1 cellular context compared by ENCODE assay signal in the genomic region with DNA sequence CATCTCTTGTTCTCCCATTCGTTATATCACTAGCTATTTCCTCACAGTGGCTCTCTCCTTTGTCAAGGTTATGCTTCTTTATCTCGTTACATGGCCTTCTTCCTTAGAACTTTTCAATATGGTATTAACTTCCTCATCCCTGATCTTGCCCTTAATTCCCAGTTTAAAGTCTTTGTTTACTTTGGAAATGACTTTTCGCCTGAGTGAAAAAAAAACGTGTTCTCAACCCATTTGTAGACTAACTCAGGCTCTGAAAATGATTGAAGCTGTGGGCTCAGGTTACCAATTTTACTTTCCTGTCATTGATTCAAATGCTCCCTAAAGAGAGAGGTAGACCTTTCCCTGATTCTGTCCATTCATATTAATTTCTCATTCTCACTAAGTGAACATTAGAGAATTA.
TF ChIP-seq lines count a peak whose summit lies in the region.

No MANE protein-coding gene starts in this region.

TF ChIP-seq in HepG2, 621 proteins besides CTCF, POLR2A, EP300 and RAD21 (continued from another document):
- TF ChIP-seq, protein P1, sequence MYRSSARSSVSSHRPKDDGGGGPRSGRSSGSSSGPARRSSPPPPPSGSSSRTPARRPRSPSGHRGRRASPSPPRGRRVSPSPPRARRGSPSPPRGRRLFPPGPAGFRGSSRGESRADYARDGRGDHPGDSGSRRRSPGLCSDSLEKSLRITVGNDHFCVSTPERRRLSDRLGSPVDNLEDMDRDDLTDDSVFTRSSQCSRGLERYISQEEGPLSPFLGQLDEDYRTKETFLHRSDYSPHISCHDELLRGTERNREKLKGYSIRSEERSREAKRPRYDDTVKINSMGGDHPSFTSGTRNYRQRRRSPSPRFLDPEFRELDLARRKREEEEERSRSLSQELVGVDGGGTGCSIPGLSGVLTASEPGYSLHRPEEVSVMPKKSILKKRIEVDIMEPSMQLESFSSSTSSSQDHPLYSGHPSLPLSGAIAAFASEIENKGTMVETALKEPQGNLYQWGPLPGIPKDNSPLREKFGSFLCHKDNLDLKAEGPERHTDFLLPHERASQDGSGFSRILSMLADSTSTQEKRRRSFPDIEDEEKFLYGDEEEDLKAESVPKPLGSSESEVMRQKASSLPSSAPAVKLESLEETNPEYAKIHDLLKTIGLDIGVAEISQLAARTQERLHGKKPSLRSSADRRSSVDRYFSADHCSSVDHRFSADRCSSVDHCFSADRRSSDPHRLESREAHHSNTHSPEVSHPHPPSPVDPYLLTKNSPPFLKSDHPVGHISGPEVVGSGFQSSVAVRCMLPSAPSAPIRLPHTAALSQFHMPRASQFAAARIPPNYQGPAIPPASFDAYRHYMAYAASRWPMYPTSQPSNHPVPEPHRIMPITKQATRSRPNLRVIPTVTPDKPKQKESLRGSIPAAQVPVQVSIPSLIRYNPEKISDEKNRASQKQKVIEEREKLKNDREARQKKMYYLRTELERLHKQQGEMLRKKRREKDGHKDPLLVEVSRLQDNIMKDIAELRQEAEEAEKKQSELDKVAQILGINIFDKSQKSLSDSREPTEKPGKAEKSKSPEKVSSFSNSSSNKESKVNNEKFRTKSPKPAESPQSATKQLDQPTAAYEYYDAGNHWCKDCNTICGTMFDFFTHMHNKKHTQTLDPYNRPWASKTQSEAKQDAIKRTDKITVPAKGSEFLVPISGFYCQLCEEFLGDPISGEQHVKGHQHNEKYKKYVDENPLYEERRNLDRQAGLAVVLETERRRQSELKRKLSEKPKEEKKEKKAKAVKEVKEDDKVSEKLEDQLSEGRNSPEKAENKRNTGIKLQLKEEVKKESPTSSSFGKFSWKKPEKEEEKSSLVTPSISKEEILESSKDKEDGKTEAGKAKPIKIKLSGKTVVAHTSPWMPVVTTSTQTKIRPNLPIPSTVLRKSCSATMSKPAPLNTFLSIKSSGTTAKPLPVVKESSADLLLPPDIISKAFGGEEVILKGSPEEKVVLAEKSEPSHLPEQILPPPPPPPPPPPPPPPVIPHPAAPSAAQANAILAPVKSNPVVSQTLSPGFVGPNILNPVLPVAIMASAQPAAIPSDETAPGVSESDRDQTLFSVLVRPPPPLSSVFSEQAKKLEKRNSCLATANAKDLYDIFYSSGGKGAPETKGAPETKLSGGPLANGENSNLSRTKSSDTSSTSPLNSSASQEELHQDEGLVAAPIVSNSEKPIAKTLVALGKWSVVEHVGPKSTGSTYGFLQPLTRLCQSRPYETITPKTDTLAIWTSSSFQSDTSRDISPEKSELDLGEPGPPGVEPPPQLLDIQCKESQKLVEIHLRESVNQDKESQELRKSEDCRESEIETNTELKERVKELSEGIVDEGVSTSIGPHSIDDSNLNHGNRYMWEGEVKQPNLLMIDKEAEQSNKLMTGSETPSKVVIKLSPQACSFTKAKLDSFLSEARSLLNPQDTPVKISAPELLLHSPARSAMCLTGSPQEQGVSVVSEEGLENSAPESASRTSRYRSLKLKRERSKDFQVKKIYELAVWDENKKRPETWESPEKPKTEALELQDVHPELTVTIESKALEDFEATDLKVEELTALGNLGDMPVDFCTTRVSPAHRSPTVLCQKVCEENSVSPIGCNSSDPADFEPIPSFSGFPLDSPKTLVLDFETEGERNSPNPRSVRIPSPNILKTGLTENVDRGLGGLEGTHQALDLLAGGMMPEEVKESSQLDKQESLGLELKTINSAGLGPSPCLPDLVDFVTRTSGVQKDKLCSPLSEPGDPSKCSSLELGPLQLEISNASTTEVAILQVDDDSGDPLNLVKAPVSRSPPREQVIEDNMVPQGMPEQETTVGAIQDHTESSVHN (CRISPR knock-in tag; IDR thresholded peaks at IDR 0.05): no peak
- TF ChIP-seq POLR2AphosphoS5 (IDR thresholded peaks at IDR 0.05; ENCODE audit: low read depth, low read length) (no peak), CHD4 (IDR thresholded peaks at IDR 0.05; ENCODE audit: borderline replicate concordance, low read length) (no peak), FOSL1 (CRISPR knock-in tag; IDR thresholded peaks at IDR 0.05; ENCODE audit: borderline replicate concordance) (no peak), ZBTB7B (CRISPR knock-in tag; IDR thresholded peaks at IDR 0.05) (no peak), ZNF337 (CRISPR knock-in tag; IDR thresholded peaks at IDR 0.05; ENCODE audit: borderline replicate concordance, low read depth) (no peak), ZNF20 (CRISPR knock-in tag; IDR thresholded peaks at IDR 0.05) (no peak), ZNF292 (CRISPR knock-in tag; IDR thresholded peaks at IDR 0.05; ENCODE audit: borderline replicate concordance, low read depth) (no peak), ZMYM3 (CRISPR knock-in tag; IDR thresholded peaks at IDR 0.05) (no peak), SIX1 (CRISPR knock-in tag; IDR thresholded peaks at IDR 0.05; ENCODE audit: borderline replicate concordance) (peak; percentile 50; the same call in 1 of the 2 replicates), ZNF329 (CRISPR knock-in tag; IDR thresholded peaks at IDR 0.05; ENCODE audit: low read depth) (no peak), ZNF235 (CRISPR knock-in tag; IDR thresholded peaks at IDR 0.05; ENCODE audit: borderline replicate concordance) (no peak), ZFP1 (CRISPR knock-in tag; IDR thresholded peaks at IDR 0.05) (no peak), HNF4A (CRISPR knock-in tag; IDR thresholded peaks at IDR 0.05) (peak; percentile 47), ZNF224 (CRISPR knock-in tag; IDR thresholded peaks at IDR 0.05) (no peak), ZNF672 (CRISPR knock-in tag; IDR thresholded peaks at IDR 0.05) (no peak), ZNF496 (CRISPR knock-in tag; IDR thresholded peaks at IDR 0.05; ENCODE audit: insufficient replicate concordance) (no peak), FOXA3 (CRISPR knock-in tag; IDR thresholded peaks at IDR 0.05) (0 out of 2 replicates have a peak, but pooled peaks have one; percentile 37), POGK (CRISPR knock-in tag; conservative IDR thresholded peaks at IDR 0.05) (no peak)
- TF ChIP-seq, protein P2, sequence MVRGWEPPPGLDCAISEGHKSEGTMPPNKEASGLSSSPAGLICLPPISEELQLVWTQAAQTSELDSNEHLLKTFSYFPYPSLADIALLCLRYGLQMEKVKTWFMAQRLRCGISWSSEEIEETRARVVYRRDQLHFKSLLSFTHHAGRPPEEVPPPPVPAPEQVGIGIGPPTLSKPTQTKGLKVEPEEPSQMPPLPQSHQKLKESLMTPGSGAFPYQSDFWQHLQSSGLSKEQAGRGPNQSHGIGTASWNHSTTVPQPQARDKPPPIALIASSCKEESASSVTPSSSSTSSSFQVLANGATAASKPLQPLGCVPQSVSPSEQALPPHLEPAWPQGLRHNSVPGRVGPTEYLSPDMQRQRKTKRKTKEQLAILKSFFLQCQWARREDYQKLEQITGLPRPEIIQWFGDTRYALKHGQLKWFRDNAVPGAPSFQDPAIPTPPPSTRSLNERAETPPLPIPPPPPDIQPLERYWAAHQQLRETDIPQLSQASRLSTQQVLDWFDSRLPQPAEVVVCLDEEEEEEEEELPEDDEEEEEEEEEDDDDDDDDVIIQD (CRISPR knock-in tag; IDR thresholded peaks at IDR 0.05; ENCODE audit: low read depth): peak; percentile 91
- TF ChIP-seq, protein P3, sequence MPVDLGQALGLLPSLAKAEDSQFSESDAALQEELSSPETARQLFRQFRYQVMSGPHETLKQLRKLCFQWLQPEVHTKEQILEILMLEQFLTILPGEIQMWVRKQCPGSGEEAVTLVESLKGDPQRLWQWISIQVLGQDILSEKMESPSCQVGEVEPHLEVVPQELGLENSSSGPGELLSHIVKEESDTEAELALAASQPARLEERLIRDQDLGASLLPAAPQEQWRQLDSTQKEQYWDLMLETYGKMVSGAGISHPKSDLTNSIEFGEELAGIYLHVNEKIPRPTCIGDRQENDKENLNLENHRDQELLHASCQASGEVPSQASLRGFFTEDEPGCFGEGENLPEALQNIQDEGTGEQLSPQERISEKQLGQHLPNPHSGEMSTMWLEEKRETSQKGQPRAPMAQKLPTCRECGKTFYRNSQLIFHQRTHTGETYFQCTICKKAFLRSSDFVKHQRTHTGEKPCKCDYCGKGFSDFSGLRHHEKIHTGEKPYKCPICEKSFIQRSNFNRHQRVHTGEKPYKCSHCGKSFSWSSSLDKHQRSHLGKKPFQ (CRISPR knock-in tag; IDR thresholded peaks at IDR 0.05; ENCODE audit: insufficient replicate concordance): no peak
TF ChIP-seq in HepG2: peak in this region for 7.
